ENCODE assay signal across 9 cellular contexts in the genomic region with DNA sequence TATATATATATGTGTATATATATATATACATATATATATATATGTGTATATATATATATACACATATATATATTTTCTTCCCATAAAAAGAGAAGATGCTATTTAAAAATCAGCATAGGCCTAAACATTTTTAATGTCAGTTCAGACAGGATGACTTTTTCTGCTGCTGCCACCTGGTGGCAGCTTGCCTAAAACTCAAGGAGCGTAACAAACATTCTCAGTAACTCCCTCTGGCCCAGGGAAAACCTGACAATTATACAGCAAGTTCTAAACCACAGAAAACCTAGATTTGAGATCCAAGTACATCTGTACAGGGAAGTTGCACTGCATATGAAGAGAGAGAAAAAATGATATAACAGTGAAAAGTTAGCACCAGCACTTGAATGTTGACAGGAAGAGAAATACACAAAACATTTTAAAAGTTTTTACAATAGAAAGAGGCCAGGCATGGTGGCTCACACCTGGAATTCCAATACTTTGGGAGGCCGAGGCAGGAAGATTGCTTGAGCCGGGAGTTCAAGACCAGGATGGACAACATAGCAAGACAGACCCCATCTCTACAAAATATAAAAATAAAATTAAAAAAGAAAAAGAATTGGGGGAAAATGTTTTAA. TPM values are rescaled to one million over a fixed set of nuclear protein-coding genes. Genes with fewer than 3 reads are reported as not detected.
DNase-seq lines count a peak whose midpoint lies in the region; ATAC-seq and TF ChIP-seq lines count a peak whose summit lies in the region.
"Had no signal": no experiment of that assay in that cellular context is flagged by ENCODE, and none has a peak within 500 bp of the region (broad histone marks: within the 10 kb centered on the region; RNA-seq: fewer than 3 reads in every experiment).

No MANE protein-coding gene starts in this region.

- CTCF ChIA-PET in mammary epithelial cell (lab: Charles Lee; ENCODE audit: low non-redundant PET), result interaction anchor here (0.5 kb wide), 1 partner anchor 84 kb away, joined by 5 read pairs; no protein-coding TSS in a partner anchor

- in situ Hi-C loops in mammary epithelial cell (cut with MboI; ENCODE audit: low sequenced_read_pairs in 2 of 2), result loop anchor here (5.0 kb wide), 2 partner anchors 169 to 174 kb away; no protein-coding TSS in a partner anchor

- DNase-seq in AG20443 (ENCODE audit: low spot score), result peak; percentile 54
- peak; percentile 72 for DNase-seq in NAMALWA (ENCODE audit: low spot score)
- peak; percentile 3 for DNase-seq in T1000 (lab: John Stamatoyannopoulos, UW)
- DNase-seq in mammary epithelial cell, result peak; percentile 37
- DNase-seq in left kidney (ENCODE audit: low read depth, low spot score), result peak; percentile 81
- peak; percentile 1 to 10 for DNase-seq in stimulated activated CD8-positive, alpha-beta memory T cell treated with anti-CD3 and anti-CD28 coated beads, Interleukin-7, amount 100 ng/mL, for 1 hour (ENCODE audit: low read depth in 2 of 2)

- H3K27me3 ChIP-seq in mammary epithelial cell (ENCODE audit: insufficient read depth, low read length), result peaks cover 4% of the 10 kb centered on the region
- H3K27me3 ChIP-seq: ovary had no signal

- no peak overlapping the region for H2AFZ ChIP-seq in mammary epithelial cell (ENCODE audit: low read depth, low read length)

- H3K4me3 ChIP-seq in mammary epithelial cell (replicated peaks in 1 of 3; ENCODE audit: insufficient read depth in 1 of 3, low read depth in 2 of 3, low read length in 3 of 3), result no peak overlapping the region
- H3K4me3 ChIP-seq: ovary had no signal

- H3K36me3 ChIP-seq in mammary epithelial cell (ENCODE audit: insufficient read depth, low read length), result no peaks in the 10 kb centered on the region
- H3K36me3 ChIP-seq: ovary had no signal

- no peaks in the 10 kb centered on the region for H3K9me3 ChIP-seq in mammary epithelial cell (replicated peaks; ENCODE audit: insufficient read depth, low read length)
- H3K9me3 ChIP-seq: ovary had no signal

- H3K27ac ChIP-seq in mammary epithelial cell (ENCODE audit: insufficient read depth, low read depth, low read length), result no peak overlapping the region
- H3K27ac ChIP-seq: ovary had no signal

- BruUV-seq in mammary epithelial cell (replicated peaks; lab: Mats Ljungman, UMichigan), result no TSS peak

- H3K79me2 ChIP-seq in mammary epithelial cell (ENCODE audit: insufficient read depth, low read length), result no peaks in the 10 kb centered on the region

- TF ChIP-seq CTCF in mammary epithelial cell (conservative IDR thresholded peaks at IDR 0.05 in 1 of 2, IDR thresholded peaks at IDR 0.05 in 1 of 2; ENCODE audit: extremely low read depth in 1 of 2, insufficient read depth in 1 of 2, low read depth in 1 of 2, low read length in 2 of 2), result peak; percentile 56 to 73

- no peaks in the 10 kb centered on the region for H4K20me1 ChIP-seq in mammary epithelial cell (ENCODE audit: insufficient read depth, low read length)

- H3K4me2 ChIP-seq in mammary epithelial cell (ENCODE audit: insufficient read depth, low read depth, low read length), result no peak overlapping the region

- WGBS in mammary epithelial cell (ENCODE audit: low coverage, missing lambda C conversion rate), result 7% methylated on average over 3 of the region's 3 CpGs

- dilution Hi-C loops in mammary epithelial cell (cut with HindIII; ENCODE audit: low sequenced_read_pairs), result no loop called here

- no peak overlapping the region for H3K9ac ChIP-seq in mammary epithelial cell (ENCODE audit: insufficient read depth, low read length)

- H3K4me1 ChIP-seq in mammary epithelial cell (ENCODE audit: insufficient read depth, low read length), result no peaks in the 10 kb centered on the region

- ATAC-seq in GM18867 (IDR thresholded peaks at IDR 0.05; ENCODE audit: unreplicated experiment) (peak; percentile 56), GM21825 (IDR thresholded peaks at IDR 0.05; ENCODE audit: unreplicated experiment) (no peak)

- intact Hi-C loops in mammary epithelial cell (cut with micrococcal nuclease), result loop anchor here (1.0 kb wide), 2 partner anchors 171 to 184 kb away; no protein-coding TSS in a partner anchor

RNA-seq across cellular contexts. Expression of a gene that starts 16.6 kb away (rescaled TPM):
- total RNA-seq in mammary epithelial cell, result not detected
- polyA plus RNA-seq in mammary epithelial cell, result not detected
- not detected for polyA minus RNA-seq in mammary epithelial cell
- total RNA-seq: ovary had no signal
- polyA plus RNA-seq: ovary had no signal

RNA-seq across cellular contexts. Expression of a gene that starts 24.9 kb away (rescaled TPM):
- not detected for total RNA-seq in mammary epithelial cell
- polyA plus RNA-seq in mammary epithelial cell, result not detected
- polyA minus RNA-seq in mammary epithelial cell, result not detected
- total RNA-seq: ovary had no signal
- polyA plus RNA-seq: ovary had no signal

RNA-seq across cellular contexts. Expression of a gene that starts 36.3 kb away (rescaled TPM):
- 10 to 100 TPM; 28.8 to 36.9 TPM for total RNA-seq in mammary epithelial cell
- 20.5 TPM for polyA plus RNA-seq in mammary epithelial cell
- polyA minus RNA-seq in mammary epithelial cell, result 2.5 TPM

RNA-seq across cellular contexts. Expression of a gene that starts 42.9 kb away (rescaled TPM):
- not detected for total RNA-seq in mammary epithelial cell
- polyA plus RNA-seq in mammary epithelial cell, result not detected
- polyA minus RNA-seq in mammary epithelial cell, result not detected
- total RNA-seq: ovary had no signal
- polyA plus RNA-seq: ovary had no signal

Comparison
In these comparisons a context has a peak if more than half of its experiments do, and no peak if none do; other contexts are left out.
1. DNase-seq: peak in every context shown above with its lines; median percentile 81 in left kidney; 72 in NAMALWA; 54 in AG20443; 37 in mammary epithelial cell; 6 in stimulated activated CD8-positive, alpha-beta memory T cell treated with anti-CD3 and anti-CD28 coated beads, Interleukin-7, amount 100 ng/mL, for 1 hour; 3 in T1000.